In the genomic region with DNA sequence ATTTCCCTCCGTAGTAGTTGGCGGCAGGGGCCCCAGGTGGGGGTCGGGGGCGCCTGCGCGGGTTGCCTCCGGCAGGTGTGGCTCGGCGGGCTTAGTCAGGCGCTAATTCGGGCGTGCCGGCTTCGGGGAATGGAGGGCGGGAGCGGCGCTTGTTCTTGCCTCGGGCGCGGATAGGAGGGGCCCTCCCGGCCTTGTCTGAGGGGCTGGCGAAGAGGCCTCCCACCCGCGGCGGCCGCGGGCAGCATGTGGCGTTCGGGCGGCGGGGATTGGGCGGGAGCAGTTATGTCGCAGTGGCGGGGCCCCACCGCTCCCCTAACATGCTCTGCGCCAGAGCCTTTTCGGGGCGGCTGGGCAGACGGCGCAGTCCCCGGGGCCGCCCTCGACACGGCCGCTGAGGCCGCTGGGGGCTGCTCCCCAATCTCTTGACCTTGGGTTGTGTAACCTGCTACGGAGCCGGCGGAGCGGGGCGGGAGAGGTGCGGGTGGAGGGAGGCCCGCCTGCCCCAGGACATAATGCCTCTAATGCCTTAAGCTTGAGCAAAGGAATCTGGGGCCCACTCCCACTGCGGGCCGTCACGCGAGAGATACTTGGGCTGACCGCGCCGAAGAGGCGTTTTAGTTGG, we compare ENCODE assay signal across 2 cellular contexts.
TF ChIP-seq lines count a peak whose summit lies in the region.

No MANE protein-coding gene starts in this region.

TF ChIP-seq in HEK293, 187 proteins besides CTCF, POLR2A, EP300 and RAD21 (continued from another document and continues in another):
- TF ChIP-seq ZNF704 (tag by site-specific recombination; IDR thresholded peaks at IDR 0.05) (no peak), MZF1 (tag by site-specific recombination; IDR thresholded peaks at IDR 0.05; ENCODE audit: borderline replicate concordance) (no peak; the same call in 1 of the 2 replicates), ZNF501 (tag by site-specific recombination; IDR thresholded peaks at IDR 0.05) (no peak), ZBTB17 (tag by site-specific recombination; IDR thresholded peaks at IDR 0.05) (no peak), ZSCAN4 (tag by site-specific recombination; IDR thresholded peaks at IDR 0.05) (no peak), ZBTB10 (tag by site-specific recombination; IDR thresholded peaks at IDR 0.05) (peak; percentile 66; the same call in 1 of the 2 replicates), KLF7 (tag by site-specific recombination; IDR thresholded peaks at IDR 0.05; ENCODE audit: borderline replicate concordance) (0 out of 2 replicates have a peak, but pooled peaks have one; percentile 33), ZNF658 (tag by site-specific recombination; IDR thresholded peaks at IDR 0.05) (no peak), ZNF157 (tag by site-specific recombination; IDR thresholded peaks at IDR 0.05) (no peak), YY2 (tag by site-specific recombination; IDR thresholded peaks at IDR 0.05) (0 out of 2 replicates have a peak, but pooled peaks have one; percentile 54), BCL11B (tag by site-specific recombination; IDR thresholded peaks at IDR 0.05; ENCODE audit: low read depth) (no peak), ZBTB49 (tag by site-specific recombination; IDR thresholded peaks at IDR 0.05; ENCODE audit: low read depth) (no peak), ZNF169 (tag by site-specific recombination; IDR thresholded peaks at IDR 0.05) (no peak), ZNF585B (tag by site-specific recombination; IDR thresholded peaks at IDR 0.05) (no peak), TRIM28 (IDR thresholded peaks at IDR 0.05; ENCODE audit: borderline replicate concordance, low read length) (no peak), ZIC2 (tag by site-specific recombination; IDR thresholded peaks at IDR 0.05) (peak; percentile 77), ZNF433 (tag by site-specific recombination; IDR thresholded peaks at IDR 0.05; ENCODE audit: low read depth) (no peak)
- TF ChIP-seq, protein P1, sequence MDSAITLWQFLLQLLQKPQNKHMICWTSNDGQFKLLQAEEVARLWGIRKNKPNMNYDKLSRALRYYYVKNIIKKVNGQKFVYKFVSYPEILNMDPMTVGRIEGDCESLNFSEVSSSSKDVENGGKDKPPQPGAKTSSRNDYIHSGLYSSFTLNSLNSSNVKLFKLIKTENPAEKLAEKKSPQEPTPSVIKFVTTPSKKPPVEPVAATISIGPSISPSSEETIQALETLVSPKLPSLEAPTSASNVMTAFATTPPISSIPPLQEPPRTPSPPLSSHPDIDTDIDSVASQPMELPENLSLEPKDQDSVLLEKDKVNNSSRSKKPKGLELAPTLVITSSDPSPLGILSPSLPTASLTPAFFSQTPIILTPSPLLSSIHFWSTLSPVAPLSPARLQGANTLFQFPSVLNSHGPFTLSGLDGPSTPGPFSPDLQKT (IDR thresholded peaks at IDR 0.05; ENCODE audit: borderline replicate concordance, low read depth, low read length) = no peak

TF ChIP-seq in endothelial cell of umbilical vein, 7 proteins besides CTCF, POLR2A, EP300 and RAD21 (continued from another document):
- TF ChIP-seq MAX (IDR thresholded peaks at IDR 0.05; ENCODE audit: insufficient read depth, insufficient read length) (no peak), POLR2AphosphoS5 (IDR thresholded peaks at IDR 0.05; ENCODE audit: insufficient read depth, low read depth, low read length) (no peak), JUN (IDR thresholded peaks at IDR 0.05; ENCODE audit: borderline replicate concordance, insufficient read depth, insufficient read length, low read depth) (no peak)
